In genomic region chr1:75600781-75601180, GRCh38 we compare ENCODE assay signal across 1 cellular context.
TF ChIP-seq lines count a peak whose summit lies in the region.

No MANE protein-coding gene starts in this region.

TF ChIP-seq in SK-N-SH, 30 proteins besides CTCF, POLR2A, EP300 and RAD21 (continued from another document):
- no peak for TF ChIP-seq REST (IDR thresholded peaks at IDR 0.05; ENCODE audit: low read depth, low read length)
- no peak for TF ChIP-seq RCOR1 (IDR thresholded peaks at IDR 0.05; ENCODE audit: low read length)
TF ChIP-seq in SK-N-SH: peak in this region for 1.
